Comparison of ENCODE assay signal across 8 cellular contexts in genomic region chr2:219249203-219249980, GRCh38.
DNase-seq lines count a peak whose midpoint lies in the region; ATAC-seq and TF ChIP-seq lines count a peak whose summit lies in the region.

No MANE protein-coding gene starts in this region.

- H4K20me1 ChIP-seq in SU-DHL-6 (ENCODE audit: low read depth, low read length), result no peaks in the 10 kb centered on the region

- peak overlapping the region; percentile 66 for H3K27ac ChIP-seq in SU-DHL-6 (ENCODE audit: low read depth, low read length)
- H3K27ac ChIP-seq in caudate nucleus (ENCODE audit: low read depth, low read length), result peak overlapping the region; percentile 72

- H2AFZ ChIP-seq in SU-DHL-6 (ENCODE audit: low read depth, low read length, severe bottlenecking), result no peak overlapping the region

- peak overlapping the region; percentile 39 for H3K4me2 ChIP-seq in SU-DHL-6 (ENCODE audit: low read depth, low read length, poor library complexity, severe bottlenecking)

- no peaks in the 10 kb centered on the region for H3K9me2 ChIP-seq in SU-DHL-6 (replicated peaks; ENCODE audit: insufficient read depth, low read length)

- H3K9ac ChIP-seq in SU-DHL-6 (ENCODE audit: low read length), result peak overlapping the region; percentile 29; the same call in 1 of the 2 replicates

- peak overlapping the region; percentile 68 for H3K4me3 Mint-ChIP-seq in stimulated activated effector memory CD8-positive, alpha-beta T cell treated with anti-CD3 and anti-CD28 coated beads, Interleukin-12 subunit alpha, Interleukin-12 subunit beta, amount 100 ng/mL, for 72 hours

- ATAC-seq in GM21576 (IDR thresholded peaks at IDR 0.05; ENCODE audit: unreplicated experiment), result peak; percentile 30
- ATAC-seq in stimulated activated effector memory CD8-positive, alpha-beta T cell treated with anti-CD3 and anti-CD28 coated beads, Interleukin-12 subunit alpha, Interleukin-12 subunit beta, amount 100 ng/mL, for 72 hours, result no peak

- H3K36me3 ChIP-seq in SU-DHL-6 (ENCODE audit: low read length), result no peaks in the 10 kb centered on the region

- peak overlapping the region; percentile 86 for H3K27ac Mint-ChIP-seq in stimulated activated effector memory CD8-positive, alpha-beta T cell treated with anti-CD3 and anti-CD28 coated beads, Interleukin-12 subunit alpha, Interleukin-12 subunit beta, amount 100 ng/mL, for 72 hours

- no peak for TF ChIP-seq CTCF in SU-DHL-6 (IDR thresholded peaks at IDR 0.05; ENCODE audit: insufficient read depth, low read length, poor library complexity, severe bottlenecking)

- peaks cover 77% of the 10 kb centered on the region for H3K4me1 Mint-ChIP-seq in stimulated activated effector memory CD8-positive, alpha-beta T cell treated with anti-CD3 and anti-CD28 coated beads, Interleukin-12 subunit alpha, Interleukin-12 subunit beta, amount 100 ng/mL, for 72 hours

- H3K27me3 ChIP-seq in SU-DHL-6 (ENCODE audit: low read length), result no peaks in the 10 kb centered on the region

- H3K9me3 ChIP-seq in SU-DHL-6 (ENCODE audit: insufficient read depth, low read length), result no peaks in the 10 kb centered on the region

- peaks cover 86% of the 10 kb centered on the region for H3K36me3 Mint-ChIP-seq in stimulated activated effector memory CD8-positive, alpha-beta T cell treated with anti-CD3 and anti-CD28 coated beads, Interleukin-12 subunit alpha, Interleukin-12 subunit beta, amount 100 ng/mL, for 72 hours

- peaks cover 20% of the 10 kb centered on the region; the same call in 1 of the 2 replicates for H3K79me2 ChIP-seq in SU-DHL-6 (ENCODE audit: insufficient read depth, low read length)

- no peak overlapping the region for H3K4me3 ChIP-seq in SU-DHL-6 (ENCODE audit: insufficient read depth, low read length, poor library complexity, severe bottlenecking)

- DNase-seq in EL, result peak; percentile 72
- DNase-seq in LoVo (ENCODE audit: low spot score), result peak; percentile 89
- peak in 39 of 61 donors; percentile 7 to 71 (median 34) for DNase-seq in caudate nucleus (lab: John Stamatoyannopoulos, UW)
- DNase-seq in kidney glomerular epithelial cell (lab: John Stamatoyannopoulos, UW), result peak; percentile 93
- DNase-seq in stimulated activated effector memory CD8-positive, alpha-beta T cell treated with anti-CD3 and anti-CD28 coated beads, Interleukin-12 subunit alpha, Interleukin-12 subunit beta, amount 100 ng/mL, for 72 hours (ENCODE audit: low spot score in 2 of 2), result no peak
- DNase-seq in NCI-H187 (lab: John Stamatoyannopoulos, UW), result no peak

- no peaks in the 10 kb centered on the region for H3K9me3 Mint-ChIP-seq in stimulated activated effector memory CD8-positive, alpha-beta T cell treated with anti-CD3 and anti-CD28 coated beads, Interleukin-12 subunit alpha, Interleukin-12 subunit beta, amount 100 ng/mL, for 72 hours

- peaks cover 4% of the 10 kb centered on the region for H3F3A ChIP-seq in SU-DHL-6 (ENCODE audit: insufficient read depth)

Comparison
In these comparisons a context has a peak if more than half of its experiments do, and no peak if none do; other contexts are left out.
1. DNase-seq: peak in EL (single experiment), LoVo (single experiment), caudate nucleus (39 of 61) and kidney glomerular epithelial cell (single experiment); none in stimulated activated effector memory CD8-positive, alpha-beta T cell treated with anti-CD3 and anti-CD28 coated beads, Interleukin-12 subunit alpha, Interleukin-12 subunit beta, amount 100 ng/mL, for 72 hours (0 of 2) and NCI-H187 (0 of 2).